8 cellular contexts compared by ENCODE assay signal in genomic region chr3:125766931-125767330, GRCh38.
A peak's percentile ranks its signal among the peaks of the same experiment; 100 is the strongest.
DNase-seq lines count a peak whose midpoint lies in the region; TF ChIP-seq lines count a peak whose summit lies in the region.
"Not testable (repeated sequence)": the region's sequence is repeated elsewhere in the genome, so short reads cannot be mapped to it uniquely, and the experiment has no call there.

No MANE protein-coding gene starts in this region.

- H3K9me3 Mint-ChIP-seq in HFFc6; T-helper 2 cell treated with Interferon-gamma antibody and Interleukin-4, amounts not matched to agents 5 μg/mL and 100 μg/mL, for 36 hours: not testable (repeated sequence)

- not testable (repeated sequence) for H4K20me1 ChIP-seq in neural cell (ENCODE audit: insufficient read depth)

- H3K36me3 Mint-ChIP-seq in HFFc6 (ENCODE audit: low read depth); T-helper 2 cell treated with Interferon-gamma antibody and Interleukin-4, amounts not matched to agents 5 μg/mL and 100 μg/mL, for 36 hours (ENCODE audit: low read depth): not testable (repeated sequence)

- H3K4me3 ChIP-seq in AG04449 (ENCODE audit: low read depth, low read length) (peak overlapping the region; percentile 55), dorsolateral prefrontal cortex (peak overlapping the region in 57 of 59 donors; percentile 36 to 78 (median 60)), iPS-18c (ENCODE audit: insufficient read depth, low read depth, low read length) (0 out of 2 replicates have a peak overlapping the region, but pooled peaks have one; percentile 53), neural cell (ENCODE audit: low read length) (peak overlapping the region; percentile 69)

- H3K27me3 ChIP-seq in dorsolateral prefrontal cortex; neural cell (ENCODE audit: insufficient read depth, low read depth, low read length): not testable (repeated sequence)

- H3K27ac ChIP-seq in dorsolateral prefrontal cortex: peak overlapping the region in 1 of 59 donors; percentile 48
- H3K27ac ChIP-seq in neural cell (ENCODE audit: low read length): not testable (repeated sequence)

- not testable (repeated sequence) for TF ChIP-seq EP300 in neural cell (conservative IDR thresholded peaks at IDR 0.05; ENCODE audit: poor library complexity, severe bottlenecking)

- CTCF ChIA-PET in AG04449 (lab: Yijun Ruan, JAX): interaction anchor here (0.6 to 1.6 kb wide), 8 partner anchors 15 to 163 kb away, joined by 3 to 4 read pairs (median 3); no protein-coding TSS in a partner anchor

- H3K9me2 ChIP-seq in neural cell (ENCODE audit: insufficient read depth, low read length): not testable (repeated sequence)

- peaks cover 19% of the 10 kb centered on the region for H3K27me3 Mint-ChIP-seq in HFFc6 (ENCODE audit: insufficient read depth)
- peaks cover 32% of the 10 kb centered on the region for H3K27me3 Mint-ChIP-seq in T-helper 2 cell treated with Interferon-gamma antibody and Interleukin-4, amounts not matched to agents 5 μg/mL and 100 μg/mL, for 36 hours (ENCODE audit: low read depth)

- H3K36me3 ChIP-seq in neural cell (ENCODE audit: insufficient read depth, low read length): not testable (repeated sequence)

- H3K27ac Mint-ChIP-seq in HFFc6; T-helper 2 cell treated with Interferon-gamma antibody and Interleukin-4, amounts not matched to agents 5 μg/mL and 100 μg/mL, for 36 hours: not testable (repeated sequence)

- DNase-seq in AG04449 (ENCODE audit: low read depth, low spot score); HFFc6; T-helper 2 cell treated with Interferon-gamma antibody and Interleukin-4, amounts not matched to agents 5 μg/mL and 100 μg/mL, for 36 hours (ENCODE audit: low spot score); dorsolateral prefrontal cortex: not testable (repeated sequence)
- peak; percentile 2 for DNase-seq in activated gamma-delta T cell treated with anti-CD3 and anti-CD28 coated beads, Interleukin-2, amount 50 U/mL, for 16 hours (ENCODE audit: low read depth)
- peak; percentile 9 for DNase-seq in stimulated activated CD4-positive, alpha-beta T cell treated with anti-CD3 and anti-CD28 coated beads, Interleukin-4, amount 100 ng/mL, for 24 hours

- not testable (repeated sequence) for H3K9me3 ChIP-seq in iPS-18c (ENCODE audit: control insufficient read depth, insufficient read depth, low read length); neural cell (ENCODE audit: low read length)

- intact Hi-C loops in dorsolateral prefrontal cortex (cut with DNase I): loop anchor here (10.0 kb wide), 2 partner anchors 148 to 158 kb away; no protein-coding TSS in a partner anchor

- H3F3A ChIP-seq in neural cell (ENCODE audit: insufficient read depth, low read length, poor library complexity, severe bottlenecking): not testable (repeated sequence)

- not testable (repeated sequence) for H3K9ac ChIP-seq in neural cell (ENCODE audit: low read length)

- not testable (repeated sequence) for H3K4me2 ChIP-seq in neural cell (ENCODE audit: low read length)

- TF ChIP-seq RAD21 in neural cell (conservative IDR thresholded peaks at IDR 0.05): not testable (repeated sequence)

- H2AFZ ChIP-seq in neural cell (ENCODE audit: low read depth, low read length): not testable (repeated sequence)

- H3K79me2 ChIP-seq in neural cell (replicated peaks; ENCODE audit: insufficient read depth, low read length): not testable (repeated sequence)

- TF ChIP-seq CTCF in AG04449 (IDR thresholded peaks at IDR 0.05; ENCODE audit: insufficient read depth, low read length, missing control alignments); HFFc6 (IDR thresholded peaks at IDR 0.05); dorsolateral prefrontal cortex (IDR thresholded peaks at IDR 0.05 in 54 of 56, conservative IDR thresholded peaks at IDR 0.05 in 2 of 56; ENCODE audit: low read depth in 1 of 56, partially characterized antibody in 56 of 56); neural cell (IDR thresholded peaks at IDR 0.05; ENCODE audit: poor library complexity, severe bottlenecking): not testable (repeated sequence)

- H3K4me1 Mint-ChIP-seq in HFFc6 (ENCODE audit: low read depth); T-helper 2 cell treated with Interferon-gamma antibody and Interleukin-4, amounts not matched to agents 5 μg/mL and 100 μg/mL, for 36 hours (ENCODE audit: low read depth): not testable (repeated sequence)

- peak overlapping the region; percentile 69 for H3K4me3 Mint-ChIP-seq in HFFc6
- peak overlapping the region; percentile 77 for H3K4me3 Mint-ChIP-seq in T-helper 2 cell treated with Interferon-gamma antibody and Interleukin-4, amounts not matched to agents 5 μg/mL and 100 μg/mL, for 36 hours

- POLR2A ChIA-PET in AG04449 (lab: Yijun Ruan, JAX): interaction anchor here (0.7 kb wide), 1 partner anchor 148 kb away, joined by 3 read pairs; no protein-coding TSS in a partner anchor
